In genomic region chr16:4769306-4769638, GRCh38 we compare ENCODE assay signal across 8 cellular contexts. TPM values are rescaled to one million over a fixed set of nuclear protein-coding genes. Genes with fewer than 3 reads are reported as not detected.
DNase-seq lines count a peak whose midpoint lies in the region; ATAC-seq and TF ChIP-seq lines count a peak whose summit lies in the region.

No MANE protein-coding gene starts in this region.

- H3K4me3 Mint-ChIP-seq in activated CD8-positive, alpha-beta memory T cell treated with anti-CD3 and anti-CD28 coated beads, Interleukin-2, amount 10 ng/mL, durations not matched to agents 7 days and 5 days: peak overlapping the region; percentile 82

- H3K27ac ChIP-seq in ascending aorta: peak overlapping the region; percentile 77 to 83
- no peak overlapping the region for H3K27ac ChIP-seq in liver (ENCODE audit: low read depth in 1 of 2, low read length in 2 of 2)
- H3K27ac ChIP-seq in temporal lobe (ENCODE audit: low read depth, low read length): peak overlapping the region; percentile 92
- H3K27ac ChIP-seq in thyroid gland: no peak overlapping the region

- no peak overlapping the region for H3K9ac ChIP-seq in liver (ENCODE audit: low read depth in 1 of 2, low read length in 2 of 2)

- TF ChIP-seq RAD21 in liver (IDR thresholded peaks at IDR 0.05): no peak

- H3K36me3 ChIP-seq in ascending aorta (peaks cover 0 to 2% of the 10 kb centered on the region in 2 donors), liver (ENCODE audit: control insufficient read depth in 4 of 4, insufficient read depth in 3 of 4, low read depth in 1 of 4, low read length in 3 of 4) (peaks cover 0 to 3% (median 0%) of the 10 kb centered on the region in 4 donors), thyroid gland (peaks cover under 1% of the 10 kb centered on the region in 2 donors)

- H3K27ac Mint-ChIP-seq in activated CD8-positive, alpha-beta memory T cell treated with anti-CD3 and anti-CD28 coated beads, Interleukin-2, amount 10 ng/mL, durations not matched to agents 7 days and 5 days: no peak overlapping the region

- no peaks in the 10 kb centered on the region for H3K9me3 Mint-ChIP-seq in activated CD8-positive, alpha-beta memory T cell treated with anti-CD3 and anti-CD28 coated beads, Interleukin-2, amount 10 ng/mL, durations not matched to agents 7 days and 5 days (ENCODE audit: low read depth)

- no peaks in the 10 kb centered on the region for H3K36me3 Mint-ChIP-seq in activated CD8-positive, alpha-beta memory T cell treated with anti-CD3 and anti-CD28 coated beads, Interleukin-2, amount 10 ng/mL, durations not matched to agents 7 days and 5 days

- DNase-seq in activated CD8-positive, alpha-beta memory T cell treated with anti-CD3 and anti-CD28 coated beads, Interleukin-2, amount 10 ng/mL, durations not matched to agents 7 days and 5 days: no peak
- DNase-seq in activated CD8-positive, alpha-beta memory T cell treated with anti-CD3 and anti-CD28 coated beads for 24 hours: no peak
- DNase-seq in ascending aorta (ENCODE audit: low spot score in 2 of 2) (no peak), DMS 273 (lab: John Stamatoyannopoulos, UW; ENCODE audit: unreplicated experiment) (no peak), thyroid gland (no peak)

- no peak for ATAC-seq in activated CD8-positive, alpha-beta memory T cell treated with anti-CD3 and anti-CD28 coated beads, Interleukin-2, amount 10 ng/mL, durations not matched to agents 7 days and 5 days
- ATAC-seq in GM18867 (IDR thresholded peaks at IDR 0.05; ENCODE audit: unreplicated experiment): no peak

- 43% methylated on average over 7 of the region's 7 CpGs for WGBS in liver
- 48 to 55% methylated on average over 7 of the region's 7 CpGs for WGBS in thyroid gland, 2 donors

- no peak for TF ChIP-seq CTCF in ascending aorta (IDR thresholded peaks at IDR 0.05)
- TF ChIP-seq CTCF in liver (IDR thresholded peaks at IDR 0.05; ENCODE audit: low read depth, low read length, missing input control): no peak
- no peak for TF ChIP-seq CTCF in thyroid gland (IDR thresholded peaks at IDR 0.05)

- H3K4me3 ChIP-seq in ascending aorta: peak overlapping the region in 1 of 2 donors; percentile 99
- peak overlapping the region; percentile 2 to 88 (median 61) for H3K4me3 ChIP-seq in liver (ENCODE audit: low read depth in 1 of 3, low read length in 3 of 3)
- H3K4me3 ChIP-seq in thyroid gland (replicated peaks in 1 of 3): peak overlapping the region in 1 of 3 donors; percentile 42

- CTCF ChIA-PET in activated CD8-positive, alpha-beta memory T cell treated with anti-CD3 and anti-CD28 coated beads, Interleukin-2, amount 10 ng/mL, durations not matched to agents 7 days and 5 days (lab: Charles Lee): interaction anchor here (1.9 to 2.3 kb wide), 2 partner anchors 33 to 35 kb away, joined by 7 to 12 read pairs; partner anchors contain the start of genes ANKS3, DNAAF8 and ROGDI

- intact Hi-C loops in ascending aorta (cut with DNase I) (loop anchor here (1.0 to 5.0 kb wide), 3 partner anchors 33 to 328 kb away; partner anchors contain the start of genes EEF2KMT, NUDT16L1 and ROGDI), thyroid gland (cut with DNase I) (loop anchor here (5.0 kb wide), 1 partner anchor 33 kb away; the partner anchor contains the start of gene ROGDI)

- TF ChIP-seq POLR2A in thyroid gland (IDR thresholded peaks at IDR 0.05): no peak

- no peaks in the 10 kb centered on the region for H3K27me3 Mint-ChIP-seq in activated CD8-positive, alpha-beta memory T cell treated with anti-CD3 and anti-CD28 coated beads, Interleukin-2, amount 10 ng/mL, durations not matched to agents 7 days and 5 days

- H3K27me3 ChIP-seq in ascending aorta (no peaks in the 10 kb centered on the region), liver (ENCODE audit: control insufficient read depth in 4 of 4, insufficient read depth in 4 of 4, low read length in 3 of 4) (no peaks in the 10 kb centered on the region), thyroid gland (no peaks in the 10 kb centered on the region)

- peaks cover 24% of the 10 kb centered on the region for H3K4me1 Mint-ChIP-seq in activated CD8-positive, alpha-beta memory T cell treated with anti-CD3 and anti-CD28 coated beads, Interleukin-2, amount 10 ng/mL, durations not matched to agents 7 days and 5 days

- no peaks in the 10 kb centered on the region for H3K9me3 ChIP-seq in ascending aorta
- no peaks in the 10 kb centered on the region for H3K9me3 ChIP-seq in liver (ENCODE audit: control insufficient read depth in 4 of 4, low read length in 3 of 4)
- H3K9me3 ChIP-seq in thyroid gland: no peaks in the 10 kb centered on the region

- peaks cover 8 to 23% of the 10 kb centered on the region in 2 donors for H3K4me1 ChIP-seq in ascending aorta
- peaks cover 3 to 30% (median 28%) of the 10 kb centered on the region in 4 donors for H3K4me1 ChIP-seq in liver (ENCODE audit: control insufficient read depth in 4 of 4, insufficient read depth in 4 of 4, low read length in 3 of 4)
- peaks cover 6 to 21% of the 10 kb centered on the region in 2 donors for H3K4me1 ChIP-seq in thyroid gland

TF ChIP-seq in liver, 16 proteins besides CTCF, POLR2A, EP300 and RAD21:
- TF ChIP-seq JUND (IDR thresholded peaks at IDR 0.05) (no peak), HNF4G (IDR thresholded peaks at IDR 0.05) (no peak), HNF4A (conservative IDR thresholded peaks at IDR 0.05) (peak in 1 of 2 donors; percentile 6), RXRA (IDR thresholded peaks at IDR 0.05) (no peak), TAF1 (conservative IDR thresholded peaks at IDR 0.05) (no peak), MAX (IDR thresholded peaks at IDR 0.05) (no peak), FOXA2 (IDR thresholded peaks at IDR 0.05) (no peak)

RNA-seq across cellular contexts. Expression of gene ZNF500, which starts 2.3 kb away (rescaled TPM):
- total RNA-seq in activated CD8-positive, alpha-beta memory T cell treated with anti-CD3 and anti-CD28 coated beads, Interleukin-2, amount 10 ng/mL, durations not matched to agents 7 days and 5 days: 10 to 100 TPM; 10.4 to 12.2 TPM
- 13.7 TPM for total RNA-seq in ascending aorta
- total RNA-seq in liver: 1 to 10 TPM; 5.9 to 7.4 TPM
- polyA plus RNA-seq in liver: 1 to 10 TPM; 3.0 to 4.0 TPM
- total RNA-seq in temporal lobe: 8.1 TPM
- total RNA-seq in thyroid gland: 10 to 100 TPM; 11.8 to 20.6 (median 17.6) TPM

RNA-seq across cellular contexts. Expression of gene SEPTIN12, which starts 18.9 kb away (rescaled TPM):
- not detected for total RNA-seq in activated CD8-positive, alpha-beta memory T cell treated with anti-CD3 and anti-CD28 coated beads, Interleukin-2, amount 10 ng/mL, durations not matched to agents 7 days and 5 days
- total RNA-seq in ascending aorta (not detected), liver (not detected), temporal lobe (not detected), thyroid gland (under 1 TPM in 1 of 4 donors, not detected in 3; 0.54 TPM)
- polyA plus RNA-seq in liver: not detected

RNA-seq across cellular contexts. Expression of gene SMIM22, which starts 25.9 kb away (rescaled TPM):
- not detected for total RNA-seq in activated CD8-positive, alpha-beta memory T cell treated with anti-CD3 and anti-CD28 coated beads, Interleukin-2, amount 10 ng/mL, durations not matched to agents 7 days and 5 days
- total RNA-seq in ascending aorta (not detected), liver (1 to 10 TPM in 1 of 2 donors, not detected in 1; 1.2 TPM), temporal lobe (not detected), thyroid gland (not detected)
- under 1 TPM; 0.49 to 0.72 TPM for polyA plus RNA-seq in liver

RNA-seq across cellular contexts. Expression of gene ROGDI, which starts 33.2 kb away (rescaled TPM):
- total RNA-seq in activated CD8-positive, alpha-beta memory T cell treated with anti-CD3 and anti-CD28 coated beads, Interleukin-2, amount 10 ng/mL, durations not matched to agents 7 days and 5 days: 1 to 10 TPM; 5.3 to 7.9 TPM
- total RNA-seq in ascending aorta (10.5 TPM), liver (10 to 100 TPM; 14.0 to 28.1 TPM), temporal lobe (25.6 TPM), thyroid gland (10 to 100 TPM in 2 of 4 donors, 1 to 10 TPM in 2; 5.9 to 12.1 (median 8.4) TPM)
- 10 to 100 TPM; 16.1 to 18.6 TPM for polyA plus RNA-seq in liver

RNA-seq across cellular contexts. Expression of gene DNAAF8, which starts 34.9 kb away (rescaled TPM):
- under 1 TPM in 1 of 2 experiments, not detected in 1; 0.30 TPM for total RNA-seq in activated CD8-positive, alpha-beta memory T cell treated with anti-CD3 and anti-CD28 coated beads, Interleukin-2, amount 10 ng/mL, durations not matched to agents 7 days and 5 days
- total RNA-seq in ascending aorta: not detected
- total RNA-seq in liver: under 1 TPM; 0.42 to 0.70 TPM
- polyA plus RNA-seq in liver: under 1 TPM; 0.33 to 0.75 TPM
- 0.49 TPM for total RNA-seq in temporal lobe
- 1 to 10 TPM in 3 of 4 donors, under 1 TPM in 1; 0.25 to 4.1 (median 2.8) TPM for total RNA-seq in thyroid gland

Comparison
In these comparisons a context has a peak if more than half of its experiments do, and no peak if none do; other contexts are left out.
1. H3K27ac ChIP-seq: peak in ascending aorta (2 of 2) and temporal lobe (single experiment); none in liver (0 of 2) and thyroid gland (0 of 3).